ENCODE assay signal across 1 cellular context in genomic region chr5:1934056-1934394, GRCh38.
TF ChIP-seq lines count a peak whose summit lies in the region.

No MANE protein-coding gene starts in this region.

TF ChIP-seq in K562, 482 proteins besides CTCF, POLR2A, EP300 and RAD21 (continued from another document):
- TF ChIP-seq, protein P1, sequence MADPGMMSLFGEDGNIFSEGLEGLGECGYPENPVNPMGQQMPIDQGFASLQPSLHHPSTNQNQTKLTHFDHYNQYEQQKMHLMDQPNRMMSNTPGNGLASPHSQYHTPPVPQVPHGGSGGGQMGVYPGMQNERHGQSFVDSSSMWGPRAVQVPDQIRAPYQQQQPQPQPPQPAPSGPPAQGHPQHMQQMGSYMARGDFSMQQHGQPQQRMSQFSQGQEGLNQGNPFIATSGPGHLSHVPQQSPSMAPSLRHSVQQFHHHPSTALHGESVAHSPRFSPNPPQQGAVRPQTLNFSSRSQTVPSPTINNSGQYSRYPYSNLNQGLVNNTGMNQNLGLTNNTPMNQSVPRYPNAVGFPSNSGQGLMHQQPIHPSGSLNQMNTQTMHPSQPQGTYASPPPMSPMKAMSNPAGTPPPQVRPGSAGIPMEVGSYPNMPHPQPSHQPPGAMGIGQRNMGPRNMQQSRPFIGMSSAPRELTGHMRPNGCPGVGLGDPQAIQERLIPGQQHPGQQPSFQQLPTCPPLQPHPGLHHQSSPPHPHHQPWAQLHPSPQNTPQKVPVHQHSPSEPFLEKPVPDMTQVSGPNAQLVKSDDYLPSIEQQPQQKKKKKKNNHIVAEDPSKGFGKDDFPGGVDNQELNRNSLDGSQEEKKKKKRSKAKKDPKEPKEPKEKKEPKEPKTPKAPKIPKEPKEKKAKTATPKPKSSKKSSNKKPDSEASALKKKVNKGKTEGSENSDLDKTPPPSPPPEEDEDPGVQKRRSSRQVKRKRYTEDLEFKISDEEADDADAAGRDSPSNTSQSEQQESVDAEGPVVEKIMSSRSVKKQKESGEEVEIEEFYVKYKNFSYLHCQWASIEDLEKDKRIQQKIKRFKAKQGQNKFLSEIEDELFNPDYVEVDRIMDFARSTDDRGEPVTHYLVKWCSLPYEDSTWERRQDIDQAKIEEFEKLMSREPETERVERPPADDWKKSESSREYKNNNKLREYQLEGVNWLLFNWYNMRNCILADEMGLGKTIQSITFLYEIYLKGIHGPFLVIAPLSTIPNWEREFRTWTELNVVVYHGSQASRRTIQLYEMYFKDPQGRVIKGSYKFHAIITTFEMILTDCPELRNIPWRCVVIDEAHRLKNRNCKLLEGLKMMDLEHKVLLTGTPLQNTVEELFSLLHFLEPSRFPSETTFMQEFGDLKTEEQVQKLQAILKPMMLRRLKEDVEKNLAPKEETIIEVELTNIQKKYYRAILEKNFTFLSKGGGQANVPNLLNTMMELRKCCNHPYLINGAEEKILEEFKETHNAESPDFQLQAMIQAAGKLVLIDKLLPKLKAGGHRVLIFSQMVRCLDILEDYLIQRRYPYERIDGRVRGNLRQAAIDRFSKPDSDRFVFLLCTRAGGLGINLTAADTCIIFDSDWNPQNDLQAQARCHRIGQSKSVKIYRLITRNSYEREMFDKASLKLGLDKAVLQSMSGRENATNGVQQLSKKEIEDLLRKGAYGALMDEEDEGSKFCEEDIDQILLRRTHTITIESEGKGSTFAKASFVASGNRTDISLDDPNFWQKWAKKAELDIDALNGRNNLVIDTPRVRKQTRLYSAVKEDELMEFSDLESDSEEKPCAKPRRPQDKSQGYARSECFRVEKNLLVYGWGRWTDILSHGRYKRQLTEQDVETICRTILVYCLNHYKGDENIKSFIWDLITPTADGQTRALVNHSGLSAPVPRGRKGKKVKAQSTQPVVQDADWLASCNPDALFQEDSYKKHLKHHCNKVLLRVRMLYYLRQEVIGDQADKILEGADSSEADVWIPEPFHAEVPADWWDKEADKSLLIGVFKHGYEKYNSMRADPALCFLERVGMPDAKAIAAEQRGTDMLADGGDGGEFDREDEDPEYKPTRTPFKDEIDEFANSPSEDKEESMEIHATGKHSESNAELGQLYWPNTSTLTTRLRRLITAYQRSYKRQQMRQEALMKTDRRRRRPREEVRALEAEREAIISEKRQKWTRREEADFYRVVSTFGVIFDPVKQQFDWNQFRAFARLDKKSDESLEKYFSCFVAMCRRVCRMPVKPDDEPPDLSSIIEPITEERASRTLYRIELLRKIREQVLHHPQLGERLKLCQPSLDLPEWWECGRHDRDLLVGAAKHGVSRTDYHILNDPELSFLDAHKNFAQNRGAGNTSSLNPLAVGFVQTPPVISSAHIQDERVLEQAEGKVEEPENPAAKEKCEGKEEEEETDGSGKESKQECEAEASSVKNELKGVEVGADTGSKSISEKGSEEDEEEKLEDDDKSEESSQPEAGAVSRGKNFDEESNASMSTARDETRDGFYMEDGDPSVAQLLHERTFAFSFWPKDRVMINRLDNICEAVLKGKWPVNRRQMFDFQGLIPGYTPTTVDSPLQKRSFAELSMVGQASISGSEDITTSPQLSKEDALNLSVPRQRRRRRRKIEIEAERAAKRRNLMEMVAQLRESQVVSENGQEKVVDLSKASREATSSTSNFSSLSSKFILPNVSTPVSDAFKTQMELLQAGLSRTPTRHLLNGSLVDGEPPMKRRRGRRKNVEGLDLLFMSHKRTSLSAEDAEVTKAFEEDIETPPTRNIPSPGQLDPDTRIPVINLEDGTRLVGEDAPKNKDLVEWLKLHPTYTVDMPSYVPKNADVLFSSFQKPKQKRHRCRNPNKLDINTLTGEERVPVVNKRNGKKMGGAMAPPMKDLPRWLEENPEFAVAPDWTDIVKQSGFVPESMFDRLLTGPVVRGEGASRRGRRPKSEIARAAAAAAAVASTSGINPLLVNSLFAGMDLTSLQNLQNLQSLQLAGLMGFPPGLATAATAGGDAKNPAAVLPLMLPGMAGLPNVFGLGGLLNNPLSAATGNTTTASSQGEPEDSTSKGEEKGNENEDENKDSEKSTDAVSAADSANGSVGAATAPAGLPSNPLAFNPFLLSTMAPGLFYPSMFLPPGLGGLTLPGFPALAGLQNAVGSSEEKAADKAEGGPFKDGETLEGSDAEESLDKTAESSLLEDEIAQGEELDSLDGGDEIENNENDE (IDR thresholded peaks at IDR 0.05; ENCODE audit: low read depth, low read length): no peak
- TF ChIP-seq SRSF3 (IDR thresholded peaks at IDR 0.05; ENCODE audit: insufficient read depth, low read length): no peak
- TF ChIP-seq, protein P2, sequence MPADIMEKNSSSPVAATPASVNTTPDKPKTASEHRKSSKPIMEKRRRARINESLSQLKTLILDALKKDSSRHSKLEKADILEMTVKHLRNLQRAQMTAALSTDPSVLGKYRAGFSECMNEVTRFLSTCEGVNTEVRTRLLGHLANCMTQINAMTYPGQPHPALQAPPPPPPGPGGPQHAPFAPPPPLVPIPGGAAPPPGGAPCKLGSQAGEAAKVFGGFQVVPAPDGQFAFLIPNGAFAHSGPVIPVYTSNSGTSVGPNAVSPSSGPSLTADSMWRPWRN (IDR thresholded peaks at IDR 0.05; ENCODE audit: low read depth): no peak
- TF ChIP-seq EHMT2 (IDR thresholded peaks at IDR 0.05): peak; percentile 24; the same call in 1 of the 2 replicates
- no peak for TF ChIP-seq SMARCB1 (IDR thresholded peaks at IDR 0.05; ENCODE audit: insufficient read length, low read depth)
- TF ChIP-seq SREBF2 (CRISPR knock-in tag; IDR thresholded peaks at IDR 0.05): no peak
- peak; percentile 18 to 77 for TF ChIP-seq E2F6 (IDR thresholded peaks at IDR 0.05; ENCODE audit: borderline replicate concordance in 1 of 2, extremely low read depth in 1 of 2, insufficient read depth in 1 of 2, insufficient read length in 1 of 2, low read depth in 1 of 2, low read length in 1 of 2, poor library complexity in 1 of 2, severe bottlenecking in 1 of 2)
- no peak for TF ChIP-seq E2F5 (CRISPR knock-in tag; IDR thresholded peaks at IDR 0.05)
- TF ChIP-seq, protein P3, sequence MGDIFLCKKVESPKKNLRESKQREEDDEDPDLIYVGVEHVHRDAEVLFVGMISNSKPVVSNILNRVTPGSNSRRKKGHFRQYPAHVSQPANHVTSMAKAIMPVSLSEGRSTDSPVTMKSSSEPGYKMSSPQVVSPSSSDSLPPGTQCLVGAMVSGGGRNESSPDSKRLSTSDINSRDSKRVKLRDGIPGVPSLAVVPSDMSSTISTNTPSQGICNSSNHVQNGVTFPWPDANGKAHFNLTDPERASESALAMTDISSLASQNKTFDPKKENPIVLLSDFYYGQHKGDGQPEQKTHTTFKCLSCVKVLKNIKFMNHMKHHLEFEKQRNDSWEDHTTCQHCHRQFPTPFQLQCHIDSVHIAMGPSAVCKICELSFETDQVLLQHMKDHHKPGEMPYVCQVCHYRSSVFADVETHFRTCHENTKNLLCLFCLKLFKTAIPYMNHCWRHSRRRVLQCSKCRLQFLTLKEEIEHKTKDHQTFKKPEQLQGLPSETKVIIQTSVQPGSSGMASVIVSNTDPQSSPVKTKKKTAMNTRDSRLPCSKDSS (IDR thresholded peaks at IDR 0.05; ENCODE audit: low read depth, partially characterized antibody): no peak
- TF ChIP-seq, protein P4, sequence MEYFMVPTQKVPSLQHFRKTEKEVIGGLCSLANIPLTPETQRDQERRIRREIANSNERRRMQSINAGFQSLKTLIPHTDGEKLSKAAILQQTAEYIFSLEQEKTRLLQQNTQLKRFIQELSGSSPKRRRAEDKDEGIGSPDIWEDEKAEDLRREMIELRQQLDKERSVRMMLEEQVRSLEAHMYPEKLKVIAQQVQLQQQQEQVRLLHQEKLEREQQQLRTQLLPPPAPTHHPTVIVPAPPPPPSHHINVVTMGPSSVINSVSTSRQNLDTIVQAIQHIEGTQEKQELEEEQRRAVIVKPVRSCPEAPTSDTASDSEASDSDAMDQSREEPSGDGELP (CRISPR knock-in tag; IDR thresholded peaks at IDR 0.05; ENCODE audit: borderline replicate concordance): no peak
- TF ChIP-seq STAT6 (CRISPR knock-in tag; IDR thresholded peaks at IDR 0.05): no peak
- TF ChIP-seq ELF4 (CRISPR knock-in tag; IDR thresholded peaks at IDR 0.05): no peak
- TF ChIP-seq, protein P5, sequence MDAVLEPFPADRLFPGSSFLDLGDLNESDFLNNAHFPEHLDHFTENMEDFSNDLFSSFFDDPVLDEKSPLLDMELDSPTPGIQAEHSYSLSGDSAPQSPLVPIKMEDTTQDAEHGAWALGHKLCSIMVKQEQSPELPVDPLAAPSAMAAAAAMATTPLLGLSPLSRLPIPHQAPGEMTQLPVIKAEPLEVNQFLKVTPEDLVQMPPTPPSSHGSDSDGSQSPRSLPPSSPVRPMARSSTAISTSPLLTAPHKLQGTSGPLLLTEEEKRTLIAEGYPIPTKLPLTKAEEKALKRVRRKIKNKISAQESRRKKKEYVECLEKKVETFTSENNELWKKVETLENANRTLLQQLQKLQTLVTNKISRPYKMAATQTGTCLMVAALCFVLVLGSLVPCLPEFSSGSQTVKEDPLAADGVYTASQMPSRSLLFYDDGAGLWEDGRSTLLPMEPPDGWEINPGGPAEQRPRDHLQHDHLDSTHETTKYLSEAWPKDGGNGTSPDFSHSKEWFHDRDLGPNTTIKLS (IDR thresholded peaks at IDR 0.05; ENCODE audit: borderline replicate concordance, low read depth): peak; percentile 30; the same call in 1 of the 2 replicates
- TF ChIP-seq ADNP (tag; IDR thresholded peaks at IDR 0.05): no peak
- TF ChIP-seq ZNF395 (CRISPR knock-in tag; IDR thresholded peaks at IDR 0.05): no peak
- no peak for TF ChIP-seq PHTF2 (CRISPR knock-in tag; IDR thresholded peaks at IDR 0.05)
- TF ChIP-seq GABPA (tag; conservative IDR thresholded peaks at IDR 0.05; ENCODE audit: low read depth): 0 out of 2 replicates have a peak, but pooled peaks have one; percentile 8
- no peak for TF ChIP-seq NFIC (IDR thresholded peaks at IDR 0.05)
